1 cellular context compared by ENCODE assay signal in the genomic region with DNA sequence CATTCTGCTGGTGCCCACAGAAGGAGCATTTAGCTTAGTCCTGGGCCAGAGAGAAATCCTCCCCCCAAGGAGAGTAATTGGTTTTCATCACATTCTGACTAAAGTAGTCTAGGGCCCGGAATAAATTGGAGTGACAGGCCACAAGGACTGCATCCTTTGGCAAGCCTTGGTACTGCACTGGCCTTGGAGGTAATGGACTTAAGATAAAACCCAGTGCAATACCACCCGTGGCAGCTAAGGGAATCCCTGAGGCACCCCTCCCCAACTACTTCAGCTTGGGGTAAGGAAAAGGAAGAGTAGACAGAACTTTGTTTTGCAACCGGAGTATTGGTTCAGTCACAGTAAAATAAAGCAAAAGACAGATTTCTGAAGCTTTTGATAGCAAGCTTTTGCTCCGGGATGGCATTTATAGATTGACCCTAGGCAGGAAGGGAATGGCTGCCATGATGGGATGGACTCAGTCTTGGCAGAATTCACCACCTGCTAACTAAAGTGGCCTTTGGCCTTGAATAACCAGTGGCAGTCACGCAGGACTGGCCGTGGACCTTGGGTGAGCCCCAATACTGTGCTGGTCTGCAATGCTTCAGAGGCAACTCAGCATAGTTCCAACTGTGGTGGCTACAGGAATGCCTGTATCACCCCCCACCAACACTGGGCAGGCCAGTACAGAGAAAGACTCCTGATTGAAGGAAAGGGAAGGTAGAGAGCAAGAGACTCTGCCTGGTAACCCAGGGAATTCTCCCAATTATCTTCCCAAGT.
TF ChIP-seq lines count a peak whose summit lies in the region.

No MANE protein-coding gene starts in this region.

TF ChIP-seq in GM12878, 131 proteins besides CTCF, POLR2A, EP300 and RAD21:
- TF ChIP-seq TCF7 (IDR thresholded peaks at IDR 0.05; ENCODE audit: borderline replicate concordance) (no peak), TBL1XR1 (IDR thresholded peaks at IDR 0.05; ENCODE audit: low read depth, low read length) (no peak), RB1 (IDR thresholded peaks at IDR 0.05; ENCODE audit: borderline replicate concordance) (no peak), SRF (IDR thresholded peaks at IDR 0.05; ENCODE audit: low read depth in 2 of 2, low read length in 2 of 2) (no peak), PAX5 (IDR thresholded peaks at IDR 0.05; ENCODE audit: borderline replicate concordance, low read depth, low read length) (no peak)
- TF ChIP-seq, protein P1, sequence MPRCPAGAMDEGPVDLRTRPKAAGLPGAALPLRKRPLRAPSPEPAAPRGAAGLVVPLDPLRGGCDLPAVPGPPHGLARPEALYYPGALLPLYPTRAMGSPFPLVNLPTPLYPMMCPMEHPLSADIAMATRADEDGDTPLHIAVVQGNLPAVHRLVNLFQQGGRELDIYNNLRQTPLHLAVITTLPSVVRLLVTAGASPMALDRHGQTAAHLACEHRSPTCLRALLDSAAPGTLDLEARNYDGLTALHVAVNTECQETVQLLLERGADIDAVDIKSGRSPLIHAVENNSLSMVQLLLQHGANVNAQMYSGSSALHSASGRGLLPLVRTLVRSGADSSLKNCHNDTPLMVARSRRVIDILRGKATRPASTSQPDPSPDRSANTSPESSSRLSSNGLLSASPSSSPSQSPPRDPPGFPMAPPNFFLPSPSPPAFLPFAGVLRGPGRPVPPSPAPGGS (IDR thresholded peaks at IDR 0.05; ENCODE audit: borderline replicate concordance, insufficient read depth, low read depth, low read length, poor library complexity, severe bottlenecking): no peak
- TF ChIP-seq, protein P2, sequence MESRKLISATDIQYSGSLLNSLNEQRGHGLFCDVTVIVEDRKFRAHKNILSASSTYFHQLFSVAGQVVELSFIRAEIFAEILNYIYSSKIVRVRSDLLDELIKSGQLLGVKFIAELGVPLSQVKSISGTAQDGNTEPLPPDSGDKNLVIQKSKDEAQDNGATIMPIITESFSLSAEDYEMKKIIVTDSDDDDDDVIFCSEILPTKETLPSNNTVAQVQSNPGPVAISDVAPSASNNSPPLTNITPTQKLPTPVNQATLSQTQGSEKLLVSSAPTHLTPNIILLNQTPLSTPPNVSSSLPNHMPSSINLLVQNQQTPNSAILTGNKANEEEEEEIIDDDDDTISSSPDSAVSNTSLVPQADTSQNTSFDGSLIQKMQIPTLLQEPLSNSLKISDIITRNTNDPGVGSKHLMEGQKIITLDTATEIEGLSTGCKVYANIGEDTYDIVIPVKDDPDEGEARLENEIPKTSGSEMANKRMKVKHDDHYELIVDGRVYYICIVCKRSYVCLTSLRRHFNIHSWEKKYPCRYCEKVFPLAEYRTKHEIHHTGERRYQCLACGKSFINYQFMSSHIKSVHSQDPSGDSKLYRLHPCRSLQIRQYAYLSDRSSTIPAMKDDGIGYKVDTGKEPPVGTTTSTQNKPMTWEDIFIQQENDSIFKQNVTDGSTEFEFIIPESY (IDR thresholded peaks at IDR 0.05): no peak
- TF ChIP-seq, protein P3, sequence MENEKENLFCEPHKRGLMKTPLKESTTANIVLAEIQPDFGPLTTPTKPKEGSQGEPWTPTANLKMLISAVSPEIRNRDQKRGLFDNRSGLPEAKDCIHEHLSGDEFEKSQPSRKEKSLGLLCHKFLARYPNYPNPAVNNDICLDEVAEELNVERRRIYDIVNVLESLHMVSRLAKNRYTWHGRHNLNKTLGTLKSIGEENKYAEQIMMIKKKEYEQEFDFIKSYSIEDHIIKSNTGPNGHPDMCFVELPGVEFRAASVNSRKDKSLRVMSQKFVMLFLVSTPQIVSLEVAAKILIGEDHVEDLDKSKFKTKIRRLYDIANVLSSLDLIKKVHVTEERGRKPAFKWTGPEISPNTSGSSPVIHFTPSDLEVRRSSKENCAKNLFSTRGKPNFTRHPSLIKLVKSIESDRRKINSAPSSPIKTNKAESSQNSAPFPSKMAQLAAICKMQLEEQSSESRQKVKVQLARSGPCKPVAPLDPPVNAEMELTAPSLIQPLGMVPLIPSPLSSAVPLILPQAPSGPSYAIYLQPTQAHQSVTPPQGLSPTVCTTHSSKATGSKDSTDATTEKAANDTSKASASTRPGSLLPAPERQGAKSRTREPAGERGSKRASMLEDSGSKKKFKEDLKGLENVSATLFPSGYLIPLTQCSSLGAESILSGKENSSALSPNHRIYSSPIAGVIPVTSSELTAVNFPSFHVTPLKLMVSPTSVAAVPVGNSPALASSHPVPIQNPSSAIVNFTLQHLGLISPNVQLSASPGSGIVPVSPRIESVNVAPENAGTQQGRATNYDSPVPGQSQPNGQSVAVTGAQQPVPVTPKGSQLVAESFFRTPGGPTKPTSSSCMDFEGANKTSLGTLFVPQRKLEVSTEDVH (IDR thresholded peaks at IDR 0.05; ENCODE audit: low read depth, partially characterized antibody): no peak
